Comparison of ENCODE assay signal across 1 cellular context in the genomic region with DNA sequence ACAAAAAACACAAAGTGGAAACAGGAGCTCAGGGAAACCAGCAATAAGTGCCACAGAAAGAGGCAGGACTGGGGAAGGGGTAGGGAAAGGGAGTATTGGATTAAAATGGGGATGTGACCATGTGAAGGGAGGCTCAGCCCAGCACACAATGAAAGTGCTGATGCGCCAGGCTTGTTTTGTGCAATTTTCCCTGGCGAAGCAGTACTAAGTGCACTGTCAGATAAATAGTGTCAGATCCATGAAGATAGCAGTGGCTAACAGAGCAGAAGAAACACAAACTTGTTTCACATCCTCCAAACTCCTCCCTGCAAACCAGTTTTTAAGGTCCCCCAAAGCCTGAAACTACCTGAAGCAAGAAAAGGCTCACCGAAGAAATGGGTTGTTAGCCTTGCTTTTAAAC.
TF ChIP-seq lines count a peak whose summit lies in the region.

No MANE protein-coding gene starts in this region.

TF ChIP-seq in H1, 55 proteins besides CTCF, POLR2A, EP300 and RAD21:
- TF ChIP-seq SIX5 (IDR thresholded peaks at IDR 0.05; ENCODE audit: low read depth, low read length) (no peak), EZH2 (IDR thresholded peaks at IDR 0.05; ENCODE audit: low read depth, low read length, severe bottlenecking) (no peak), HDAC2 (IDR thresholded peaks at IDR 0.05; ENCODE audit: borderline replicate concordance in 1 of 2, low read depth in 2 of 2, low read length in 2 of 2) (no peak), CREB1 (IDR thresholded peaks at IDR 0.05) (no peak), KDM5A (IDR thresholded peaks at IDR 0.05; ENCODE audit: low read length) (no peak), RBBP5 (IDR thresholded peaks at IDR 0.05; ENCODE audit: borderline replicate concordance, low read depth, low read length) (no peak)
- TF ChIP-seq, protein P1, sequence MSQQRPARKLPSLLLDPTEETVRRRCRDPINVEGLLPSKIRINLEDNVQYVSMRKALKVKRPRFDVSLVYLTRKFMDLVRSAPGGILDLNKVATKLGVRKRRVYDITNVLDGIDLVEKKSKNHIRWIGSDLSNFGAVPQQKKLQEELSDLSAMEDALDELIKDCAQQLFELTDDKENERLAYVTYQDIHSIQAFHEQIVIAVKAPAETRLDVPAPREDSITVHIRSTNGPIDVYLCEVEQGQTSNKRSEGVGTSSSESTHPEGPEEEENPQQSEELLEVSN (IDR thresholded peaks at IDR 0.05) = no peak
- TF ChIP-seq, protein P2, sequence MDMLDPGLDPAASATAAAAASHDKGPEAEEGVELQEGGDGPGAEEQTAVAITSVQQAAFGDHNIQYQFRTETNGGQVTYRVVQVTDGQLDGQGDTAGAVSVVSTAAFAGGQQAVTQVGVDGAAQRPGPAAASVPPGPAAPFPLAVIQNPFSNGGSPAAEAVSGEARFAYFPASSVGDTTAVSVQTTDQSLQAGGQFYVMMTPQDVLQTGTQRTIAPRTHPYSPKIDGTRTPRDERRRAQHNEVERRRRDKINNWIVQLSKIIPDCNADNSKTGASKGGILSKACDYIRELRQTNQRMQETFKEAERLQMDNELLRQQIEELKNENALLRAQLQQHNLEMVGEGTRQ (IDR thresholded peaks at IDR 0.05; ENCODE audit: low read length) = no peak
